In genomic region chr17:3032258-3033247, GRCh38 we compare ENCODE assay signal across 20 cellular contexts. TPM values are rescaled to one million over a fixed set of nuclear protein-coding genes. Genes with fewer than 3 reads are reported as not detected.
A peak's percentile ranks its signal among the peaks of the same experiment; 100 is the strongest.
DNase-seq lines count a peak whose midpoint lies in the region; ATAC-seq lines count a peak whose summit lies in the region.
"Had no signal": no experiment of that assay in that cellular context is flagged by ENCODE, and none has a peak within 500 bp of the region (broad histone marks: within the 10 kb centered on the region; RNA-seq: fewer than 3 reads in every experiment).

No MANE protein-coding gene starts in this region.

- DNase-seq in activated CD4-positive, CD25-positive, alpha-beta regulatory T cell treated with anti-CD3 and anti-CD28 coated beads, Interleukin-2, amount 50 U/mL, for 72 hours: peak; percentile 21
- no peak for DNase-seq in activated CD4-positive, CD25-positive, alpha-beta regulatory T cell (lab: John Stamatoyannopoulos, UW)
- DNase-seq in activated CD8-positive, alpha-beta memory T cell treated with anti-CD3 and anti-CD28 coated beads, Interleukin-2, amount 50 U/mL, for 48 hours: peak; percentile 43
- DNase-seq in left colon: no peak
- DNase-seq in sciatic nerve (ENCODE audit: low spot score): peak; percentile 53
- no peak for DNase-seq in globus pallidus (ENCODE audit: low spot score)
- no peak for DNase-seq in GM19238 (ENCODE audit: insufficient read length, low spot score)
- DNase-seq: BE2C; CD4-positive, alpha-beta memory T cell; DMS 273 treated with DMSO at 0.1 percent for 48 hours; HFFc6; KBM-7; NCI-H1417 treated with DMSO at 0.1 percent for 48 hours; NCI-H2029; NCI-H2171 treated with DMSO at 0.1 percent for 48 hours; NCI-H446 treated with DMSO at 0.1 percent for 48 hours; PC-3 had no signal

- ATAC-seq in left colon (peak; percentile 11), sciatic nerve (no peak), GM19467 (IDR thresholded peaks at IDR 0.05; ENCODE audit: unreplicated experiment) (no peak)
- ATAC-seq: PC-3 had no signal

- intact Hi-C loops in left colon (cut with DNase I, micrococcal nuclease): no loop called here
- intact Hi-C loops in sciatic nerve (cut with DNase I): no loop called here

RNA-seq across cellular contexts. Expression of gene OR1D5, which starts 30.9 kb away (rescaled TPM):
- total RNA-seq in left colon: not detected
- total RNA-seq in sciatic nerve: not detected
- total RNA-seq: CD4-positive, alpha-beta memory T cell; Daoy; H1; HFFc6; PC-3 had no signal

Comparison
In these comparisons a context has a peak if more than half of its experiments do, and no peak if none do; other contexts are left out.
1. DNase-seq: peak in activated CD4-positive, CD25-positive, alpha-beta regulatory T cell treated with anti-CD3 and anti-CD28 coated beads, Interleukin-2, amount 50 U/mL, for 72 hours (single experiment), activated CD8-positive, alpha-beta memory T cell treated with anti-CD3 and anti-CD28 coated beads, Interleukin-2, amount 50 U/mL, for 48 hours (single experiment) and sciatic nerve (single experiment); none in activated CD4-positive, CD25-positive, alpha-beta regulatory T cell (0 of 4), left colon (0 of 2), globus pallidus (single experiment) and GM19238 (single experiment).